9 cellular contexts compared by ENCODE assay signal in the genomic region with DNA sequence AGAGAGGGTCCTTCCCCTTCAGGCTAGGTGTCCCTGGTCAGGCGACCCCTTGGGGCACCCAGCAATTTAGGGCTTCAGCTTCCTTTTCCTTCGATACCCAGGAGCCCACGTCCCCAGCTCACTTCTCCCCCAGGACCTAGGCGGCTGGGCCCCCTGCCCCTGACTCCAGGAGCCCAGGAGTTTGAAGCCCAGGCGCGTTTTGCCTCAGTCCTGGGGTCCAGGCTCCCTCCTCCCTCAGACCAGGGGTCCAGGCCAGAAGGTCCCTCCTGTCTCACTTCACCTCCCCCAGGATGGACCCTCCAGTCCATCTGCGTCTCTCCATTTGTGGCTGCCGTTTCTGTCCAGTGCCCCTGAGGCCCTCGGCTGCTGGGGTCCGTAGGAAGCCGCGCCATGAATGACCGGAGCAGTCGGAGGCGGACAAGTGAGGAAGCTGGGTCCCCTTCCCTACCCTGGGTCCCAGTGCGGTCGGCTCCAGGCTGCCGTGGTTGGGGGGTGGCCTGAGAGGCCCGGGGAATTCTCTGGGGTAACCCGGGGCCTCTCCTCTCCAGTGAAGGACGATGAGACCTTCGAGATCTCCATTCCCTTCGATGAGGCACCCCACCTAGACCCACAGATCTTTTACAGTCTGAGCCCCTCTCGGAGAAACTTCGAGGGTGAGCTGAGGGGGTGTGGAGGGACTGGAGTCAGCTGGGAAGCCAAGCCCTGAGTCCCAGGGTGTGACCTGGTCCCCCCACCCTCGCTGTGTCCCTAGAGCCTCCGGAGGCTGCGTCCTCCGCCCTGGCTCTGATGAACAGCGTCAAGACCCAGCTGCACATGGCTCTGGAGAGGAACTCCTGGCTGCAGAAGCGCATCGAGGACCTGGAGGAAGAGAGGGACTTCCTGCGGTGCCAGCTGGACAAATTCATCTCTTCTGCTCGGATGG. TPM values are rescaled to one million over a fixed set of nuclear protein-coding genes. Genes with fewer than 3 reads are reported as not detected.
A peak's percentile ranks its signal among the peaks of the same experiment; 100 is the strongest.
DNase-seq lines count a peak whose midpoint lies in the region; ATAC-seq and TF ChIP-seq lines count a peak whose summit lies in the region.
"Had no signal": no experiment of that assay in that cellular context is flagged by ENCODE, and none has a peak within 500 bp of the region (broad histone marks: within the 10 kb centered on the region; RNA-seq: fewer than 3 reads in every experiment).

No MANE protein-coding gene starts in this region.

- peaks cover 0 to 5% of the 10 kb centered on the region in 2 donors for H3K36me3 ChIP-seq in thyroid gland

- H3K4me3 ChIP-seq in astrocyte of the spinal cord (ENCODE audit: low read depth, low read length) (peak overlapping the region; percentile 71), lower leg skin (ENCODE audit: low read depth, poor library complexity, severe bottlenecking) (peak overlapping the region; percentile 64), thyroid gland (replicated peaks in 1 of 3) (peak overlapping the region; percentile 42 to 93 (median 82))

- H3K27me3 Mint-ChIP-seq in activated T-cell treated with anti-CD3 and anti-CD28 coated beads, Interleukin-2, amount 50 U/mL, for 24 hours, result no peaks in the 10 kb centered on the region

- TF ChIP-seq POLR2A in lower leg skin (IDR thresholded peaks at IDR 0.05) (no peak), thyroid gland (IDR thresholded peaks at IDR 0.05) (no peak)

- peak overlapping the region; percentile 76 to 84 (median 83) for H3K27ac ChIP-seq in thyroid gland

- peak overlapping the region; percentile 74 for H3K4me3 Mint-ChIP-seq in activated T-cell treated with anti-CD3 and anti-CD28 coated beads, Interleukin-2, amount 50 U/mL, for 24 hours

- no peak for ATAC-seq in HG02571 (IDR thresholded peaks at IDR 0.05; ENCODE audit: unreplicated experiment)

- peaks cover 28 to 35% of the 10 kb centered on the region in 2 donors for H3K4me1 ChIP-seq in thyroid gland

- no peak for DNase-seq in activated T-cell treated with anti-CD3 and anti-CD28 coated beads, Interleukin-2, amount 50 U/mL, for 24 hours
- DNase-seq in activated T-cell treated with anti-CD3 and anti-CD28 coated beads, Interleukin-2, amount 50 U/mL, for 1 hour, result no peak
- DNase-seq in astrocyte of the spinal cord (ENCODE audit: low read depth, low spot score) (no peak), lower leg skin (ENCODE audit: low spot score in 2 of 2) (no peak), thyroid gland (no peak), ecto neural progenitor cell (ENCODE audit: low spot score) (no peak), COR-L47 (lab: John Stamatoyannopoulos, UW) (no peak)
- DNase-seq: DMS153 had no signal

- WGBS in lower leg skin, 2 donors, result 38 to 45% methylated on average over 20 to 33 of the region's 34 CpGs
- WGBS in thyroid gland, 2 donors, result 45 to 50% methylated on average over 26 to 27 of the region's 34 CpGs

- intact Hi-C loops in lower leg skin (cut with DNase I; ENCODE audit: low total_unique reads) (no loop called here), thyroid gland (cut with DNase I) (no loop called here)

- no peaks in the 10 kb centered on the region for H3K9me3 Mint-ChIP-seq in activated T-cell treated with anti-CD3 and anti-CD28 coated beads, Interleukin-2, amount 50 U/mL, for 24 hours

- peak overlapping the region; percentile 80 for H3K27ac Mint-ChIP-seq in activated T-cell treated with anti-CD3 and anti-CD28 coated beads, Interleukin-2, amount 50 U/mL, for 24 hours

- H3K4me1 Mint-ChIP-seq in activated T-cell treated with anti-CD3 and anti-CD28 coated beads, Interleukin-2, amount 50 U/mL, for 24 hours (ENCODE audit: low read depth), result peaks cover 54% of the 10 kb centered on the region

- TF ChIP-seq CTCF in astrocyte of the spinal cord (IDR thresholded peaks at IDR 0.05; ENCODE audit: low read depth, low read length) (no peak), lower leg skin (IDR thresholded peaks at IDR 0.05) (no peak), thyroid gland (IDR thresholded peaks at IDR 0.05) (no peak)

- H3K9me3 ChIP-seq in thyroid gland, result no peaks in the 10 kb centered on the region

- in situ Hi-C loops in astrocyte of the spinal cord (cut with HindIII; ENCODE audit: low sequenced_read_pairs), result no loop called here

- H3K36me3 Mint-ChIP-seq in activated T-cell treated with anti-CD3 and anti-CD28 coated beads, Interleukin-2, amount 50 U/mL, for 24 hours (ENCODE audit: low read depth), result peaks cover 57% of the 10 kb centered on the region

- no peaks in the 10 kb centered on the region for H3K27me3 ChIP-seq in thyroid gland

RNA-seq across cellular contexts. Expression of gene CCDC106, which starts 0.9 kb away (rescaled TPM):
- total RNA-seq in lower leg skin, result 10 to 100 TPM in 1 of 4 donors, 1 to 10 TPM in 3; 7.9 to 10.4 (median 8.5) TPM
- total RNA-seq in thyroid gland, result 10 to 100 TPM; 11.2 to 23.2 (median 20.7) TPM

RNA-seq across cellular contexts. Expression of gene ZNF581, which starts 5.5 kb away (rescaled TPM):
- 10 to 100 TPM; 20.1 to 27.3 (median 22.8) TPM for total RNA-seq in lower leg skin
- 10 to 100 TPM; 11.1 to 23.9 (median 15.8) TPM for total RNA-seq in thyroid gland

RNA-seq across cellular contexts. Expression of gene U2AF2, which starts 5.9 kb away (rescaled TPM):
- total RNA-seq in lower leg skin (100 to 1,000 TPM in 3 of 4 donors, 10 to 100 TPM in 1; 78.8 to 149 (median 106) TPM), thyroid gland (100 to 1,000 TPM in 1 of 4 donors, 10 to 100 TPM in 3; 68.4 to 115 (median 85.7) TPM)

RNA-seq across cellular contexts. Expression of gene ZNF580, which starts 8.1 kb away (rescaled TPM):
- total RNA-seq in lower leg skin, result 10 to 100 TPM; 14.1 to 38.0 (median 22.9) TPM
- total RNA-seq in thyroid gland, result 10 to 100 TPM; 29.9 to 61.1 (median 44.8) TPM

RNA-seq across cellular contexts. Expression of gene ZNF784, which starts 24.6 kb away (rescaled TPM):
- total RNA-seq in lower leg skin (10 to 100 TPM in 2 of 4 donors, 1 to 10 TPM in 2; 5.7 to 10.3 (median 8.3) TPM), thyroid gland (10 to 100 TPM in 1 of 4 donors, 1 to 10 TPM in 3; 5.1 to 10.0 (median 8.7) TPM)
